ENCODE assay signal across 1 cellular context in the genomic region with DNA sequence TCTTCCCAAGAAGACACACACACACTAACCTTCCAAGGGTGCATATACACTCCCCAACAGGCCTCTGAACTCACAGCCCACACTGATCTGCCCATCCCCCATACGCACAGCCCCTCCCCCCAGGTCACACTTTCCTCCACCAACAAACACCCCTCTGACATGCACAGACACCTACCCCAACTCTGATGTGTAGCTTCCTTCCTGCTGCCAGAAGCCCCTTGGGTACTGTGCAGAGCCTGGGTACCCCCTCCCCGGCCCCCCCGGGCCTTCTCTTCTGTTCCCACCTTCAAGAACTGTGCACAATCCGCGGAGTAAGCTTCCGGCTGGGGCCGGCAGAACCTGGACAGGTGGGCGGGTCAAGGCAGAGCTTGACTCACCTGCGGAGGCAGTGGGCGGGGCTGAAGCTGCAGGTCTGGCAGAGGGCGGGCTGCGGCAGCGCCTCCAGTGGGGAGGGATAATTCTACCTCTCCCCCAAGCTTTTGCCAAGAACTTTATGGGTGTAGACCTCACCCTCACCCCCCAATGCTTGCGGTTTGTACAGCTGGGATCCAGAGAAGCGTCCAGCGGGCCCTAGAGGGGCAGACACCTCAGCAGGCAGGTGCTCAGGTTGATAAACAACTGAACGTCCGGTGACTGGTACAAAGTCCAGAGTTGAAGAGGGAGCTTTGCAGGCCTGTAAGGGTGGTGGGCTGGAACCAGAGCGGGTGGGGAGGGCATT.
TF ChIP-seq lines count a peak whose summit lies in the region.

TSS of gene C1orf210 (minus strand) at position 313 of the 718 bp plus-strand sequence. CDS start 2,311 bp downstream, outside the sequence.

TF ChIP-seq in HepG2, 621 proteins besides CTCF, POLR2A, EP300 and RAD21 (continued from another document and continues in another):
- TF ChIP-seq REST (IDR thresholded peaks at IDR 0.05; ENCODE audit: borderline replicate concordance in 1 of 2, low read depth in 1 of 2, low read length in 2 of 2) (no peak), GABPA (IDR thresholded peaks at IDR 0.05; ENCODE audit: low read depth, low read length) (no peak), GABPA (CRISPR knock-in tag; IDR thresholded peaks at IDR 0.05; ENCODE audit: low read depth) (peak; percentile 39; the same call in 1 of the 2 replicates), ZNF570 (CRISPR knock-in tag; IDR thresholded peaks at IDR 0.05; ENCODE audit: borderline replicate concordance) (no peak), FOSL2 (CRISPR knock-in tag; IDR thresholded peaks at IDR 0.05) (peak; percentile 20; the same call in 1 of the 2 replicates), NR2F6 (IDR thresholded peaks at IDR 0.05) (no peak), NR2F6 (CRISPR knock-in tag; IDR thresholded peaks at IDR 0.05) (peak; percentile 40; the same call in 1 of the 2 replicates), FUBP1 (CRISPR knock-in tag; IDR thresholded peaks at IDR 0.05; ENCODE audit: borderline replicate concordance) (no peak), ZNF674 (CRISPR knock-in tag; IDR thresholded peaks at IDR 0.05; ENCODE audit: low read depth) (0 out of 2 replicates have a peak, but pooled peaks have one; percentile 36), ZKSCAN8 (CRISPR knock-in tag; IDR thresholded peaks at IDR 0.05; ENCODE audit: borderline replicate concordance) (no peak), FOXO1 (CRISPR knock-in tag; IDR thresholded peaks at IDR 0.05) (peak; percentile 58; the same call in 1 of the 2 replicates), SRSF9 (IDR thresholded peaks at IDR 0.05; ENCODE audit: borderline replicate concordance, insufficient read depth, low read depth, low read length, poor library complexity, severe bottlenecking) (no peak), ZNF777 (CRISPR knock-in tag; IDR thresholded peaks at IDR 0.05) (no peak), RBM39 (IDR thresholded peaks at IDR 0.05; ENCODE audit: low read depth, low read length, poor library complexity, severe bottlenecking) (no peak), MXI1 (IDR thresholded peaks at IDR 0.05; ENCODE audit: borderline replicate concordance, low read depth, low read length) (no peak), TEAD3 (CRISPR knock-in tag; optimal IDR thresholded peaks at IDR 0.05; ENCODE audit: borderline replicate concordance) (no peak), EZH2 (conservative IDR thresholded peaks at IDR 0.05; ENCODE audit: low read depth, low read length) (no peak), ELF4 (CRISPR knock-in tag; IDR thresholded peaks at IDR 0.05; ENCODE audit: borderline replicate concordance) (no peak)
- TF ChIP-seq, protein P1, sequence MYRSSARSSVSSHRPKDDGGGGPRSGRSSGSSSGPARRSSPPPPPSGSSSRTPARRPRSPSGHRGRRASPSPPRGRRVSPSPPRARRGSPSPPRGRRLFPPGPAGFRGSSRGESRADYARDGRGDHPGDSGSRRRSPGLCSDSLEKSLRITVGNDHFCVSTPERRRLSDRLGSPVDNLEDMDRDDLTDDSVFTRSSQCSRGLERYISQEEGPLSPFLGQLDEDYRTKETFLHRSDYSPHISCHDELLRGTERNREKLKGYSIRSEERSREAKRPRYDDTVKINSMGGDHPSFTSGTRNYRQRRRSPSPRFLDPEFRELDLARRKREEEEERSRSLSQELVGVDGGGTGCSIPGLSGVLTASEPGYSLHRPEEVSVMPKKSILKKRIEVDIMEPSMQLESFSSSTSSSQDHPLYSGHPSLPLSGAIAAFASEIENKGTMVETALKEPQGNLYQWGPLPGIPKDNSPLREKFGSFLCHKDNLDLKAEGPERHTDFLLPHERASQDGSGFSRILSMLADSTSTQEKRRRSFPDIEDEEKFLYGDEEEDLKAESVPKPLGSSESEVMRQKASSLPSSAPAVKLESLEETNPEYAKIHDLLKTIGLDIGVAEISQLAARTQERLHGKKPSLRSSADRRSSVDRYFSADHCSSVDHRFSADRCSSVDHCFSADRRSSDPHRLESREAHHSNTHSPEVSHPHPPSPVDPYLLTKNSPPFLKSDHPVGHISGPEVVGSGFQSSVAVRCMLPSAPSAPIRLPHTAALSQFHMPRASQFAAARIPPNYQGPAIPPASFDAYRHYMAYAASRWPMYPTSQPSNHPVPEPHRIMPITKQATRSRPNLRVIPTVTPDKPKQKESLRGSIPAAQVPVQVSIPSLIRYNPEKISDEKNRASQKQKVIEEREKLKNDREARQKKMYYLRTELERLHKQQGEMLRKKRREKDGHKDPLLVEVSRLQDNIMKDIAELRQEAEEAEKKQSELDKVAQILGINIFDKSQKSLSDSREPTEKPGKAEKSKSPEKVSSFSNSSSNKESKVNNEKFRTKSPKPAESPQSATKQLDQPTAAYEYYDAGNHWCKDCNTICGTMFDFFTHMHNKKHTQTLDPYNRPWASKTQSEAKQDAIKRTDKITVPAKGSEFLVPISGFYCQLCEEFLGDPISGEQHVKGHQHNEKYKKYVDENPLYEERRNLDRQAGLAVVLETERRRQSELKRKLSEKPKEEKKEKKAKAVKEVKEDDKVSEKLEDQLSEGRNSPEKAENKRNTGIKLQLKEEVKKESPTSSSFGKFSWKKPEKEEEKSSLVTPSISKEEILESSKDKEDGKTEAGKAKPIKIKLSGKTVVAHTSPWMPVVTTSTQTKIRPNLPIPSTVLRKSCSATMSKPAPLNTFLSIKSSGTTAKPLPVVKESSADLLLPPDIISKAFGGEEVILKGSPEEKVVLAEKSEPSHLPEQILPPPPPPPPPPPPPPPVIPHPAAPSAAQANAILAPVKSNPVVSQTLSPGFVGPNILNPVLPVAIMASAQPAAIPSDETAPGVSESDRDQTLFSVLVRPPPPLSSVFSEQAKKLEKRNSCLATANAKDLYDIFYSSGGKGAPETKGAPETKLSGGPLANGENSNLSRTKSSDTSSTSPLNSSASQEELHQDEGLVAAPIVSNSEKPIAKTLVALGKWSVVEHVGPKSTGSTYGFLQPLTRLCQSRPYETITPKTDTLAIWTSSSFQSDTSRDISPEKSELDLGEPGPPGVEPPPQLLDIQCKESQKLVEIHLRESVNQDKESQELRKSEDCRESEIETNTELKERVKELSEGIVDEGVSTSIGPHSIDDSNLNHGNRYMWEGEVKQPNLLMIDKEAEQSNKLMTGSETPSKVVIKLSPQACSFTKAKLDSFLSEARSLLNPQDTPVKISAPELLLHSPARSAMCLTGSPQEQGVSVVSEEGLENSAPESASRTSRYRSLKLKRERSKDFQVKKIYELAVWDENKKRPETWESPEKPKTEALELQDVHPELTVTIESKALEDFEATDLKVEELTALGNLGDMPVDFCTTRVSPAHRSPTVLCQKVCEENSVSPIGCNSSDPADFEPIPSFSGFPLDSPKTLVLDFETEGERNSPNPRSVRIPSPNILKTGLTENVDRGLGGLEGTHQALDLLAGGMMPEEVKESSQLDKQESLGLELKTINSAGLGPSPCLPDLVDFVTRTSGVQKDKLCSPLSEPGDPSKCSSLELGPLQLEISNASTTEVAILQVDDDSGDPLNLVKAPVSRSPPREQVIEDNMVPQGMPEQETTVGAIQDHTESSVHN (CRISPR knock-in tag; IDR thresholded peaks at IDR 0.05) = no peak
- TF ChIP-seq, protein P2, sequence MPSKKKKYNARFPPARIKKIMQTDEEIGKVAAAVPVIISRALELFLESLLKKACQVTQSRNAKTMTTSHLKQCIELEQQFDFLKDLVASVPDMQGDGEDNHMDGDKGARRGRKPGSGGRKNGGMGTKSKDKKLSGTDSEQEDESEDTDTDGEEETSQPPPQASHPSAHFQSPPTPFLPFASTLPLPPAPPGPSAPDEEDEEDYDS (CRISPR knock-in tag; IDR thresholded peaks at IDR 0.05) = 0 out of 2 replicates have a peak, but pooled peaks have one; percentile 9
- TF ChIP-seq, protein P3, sequence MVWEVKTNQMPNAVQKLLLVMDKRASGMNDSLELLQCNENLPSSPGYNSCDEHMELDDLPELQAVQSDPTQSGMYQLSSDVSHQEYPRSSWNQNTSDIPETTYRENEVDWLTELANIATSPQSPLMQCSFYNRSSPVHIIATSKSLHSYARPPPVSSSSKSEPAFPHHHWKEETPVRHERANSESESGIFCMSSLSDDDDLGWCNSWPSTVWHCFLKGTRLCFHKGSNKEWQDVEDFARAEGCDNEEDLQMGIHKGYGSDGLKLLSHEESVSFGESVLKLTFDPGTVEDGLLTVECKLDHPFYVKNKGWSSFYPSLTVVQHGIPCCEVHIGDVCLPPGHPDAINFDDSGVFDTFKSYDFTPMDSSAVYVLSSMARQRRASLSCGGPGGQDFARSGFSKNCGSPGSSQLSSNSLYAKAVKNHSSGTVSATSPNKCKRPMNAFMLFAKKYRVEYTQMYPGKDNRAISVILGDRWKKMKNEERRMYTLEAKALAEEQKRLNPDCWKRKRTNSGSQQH (CRISPR knock-in tag; IDR thresholded peaks at IDR 0.05; ENCODE audit: low read depth) = no peak
- TF ChIP-seq, protein P4, sequence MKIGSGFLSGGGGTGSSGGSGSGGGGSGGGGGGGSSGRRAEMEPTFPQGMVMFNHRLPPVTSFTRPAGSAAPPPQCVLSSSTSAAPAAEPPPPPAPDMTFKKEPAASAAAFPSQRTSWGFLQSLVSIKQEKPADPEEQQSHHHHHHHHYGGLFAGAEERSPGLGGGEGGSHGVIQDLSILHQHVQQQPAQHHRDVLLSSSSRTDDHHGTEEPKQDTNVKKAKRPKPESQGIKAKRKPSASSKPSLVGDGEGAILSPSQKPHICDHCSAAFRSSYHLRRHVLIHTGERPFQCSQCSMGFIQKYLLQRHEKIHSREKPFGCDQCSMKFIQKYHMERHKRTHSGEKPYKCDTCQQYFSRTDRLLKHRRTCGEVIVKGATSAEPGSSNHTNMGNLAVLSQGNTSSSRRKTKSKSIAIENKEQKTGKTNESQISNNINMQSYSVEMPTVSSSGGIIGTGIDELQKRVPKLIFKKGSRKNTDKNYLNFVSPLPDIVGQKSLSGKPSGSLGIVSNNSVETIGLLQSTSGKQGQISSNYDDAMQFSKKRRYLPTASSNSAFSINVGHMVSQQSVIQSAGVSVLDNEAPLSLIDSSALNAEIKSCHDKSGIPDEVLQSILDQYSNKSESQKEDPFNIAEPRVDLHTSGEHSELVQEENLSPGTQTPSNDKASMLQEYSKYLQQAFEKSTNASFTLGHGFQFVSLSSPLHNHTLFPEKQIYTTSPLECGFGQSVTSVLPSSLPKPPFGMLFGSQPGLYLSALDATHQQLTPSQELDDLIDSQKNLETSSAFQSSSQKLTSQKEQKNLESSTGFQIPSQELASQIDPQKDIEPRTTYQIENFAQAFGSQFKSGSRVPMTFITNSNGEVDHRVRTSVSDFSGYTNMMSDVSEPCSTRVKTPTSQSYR (CRISPR knock-in tag; IDR thresholded peaks at IDR 0.05; ENCODE audit: borderline replicate concordance) = peak; percentile 69; the same call in 1 of the 2 replicates
